Comparison of ENCODE assay signal across 2 cellular contexts in the genomic region with DNA sequence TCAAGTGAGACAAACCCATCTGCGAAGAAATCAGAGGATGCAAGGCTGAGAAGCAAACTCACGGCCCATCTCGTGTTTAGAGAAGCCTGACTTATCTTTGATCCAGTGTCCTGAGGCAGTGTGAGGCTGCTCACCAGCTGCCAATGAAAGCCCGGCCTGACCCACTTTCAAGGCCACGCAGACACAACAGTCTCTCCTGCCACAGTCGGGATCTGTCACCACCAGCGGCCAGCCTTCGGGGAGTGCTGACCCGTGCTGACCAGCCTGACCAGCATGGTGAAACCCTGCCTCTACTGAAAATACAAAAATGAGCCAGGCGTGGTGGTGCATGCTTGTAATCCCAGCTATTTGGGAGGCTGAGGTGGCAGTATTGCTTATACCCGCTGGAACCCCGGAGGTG.
A peak's percentile ranks its signal among the peaks of the same experiment; 100 is the strongest.
TF ChIP-seq lines count a peak whose summit lies in the region.

No MANE protein-coding gene starts in this region.

TF ChIP-seq in HepG2, 621 proteins besides CTCF, POLR2A, EP300 and RAD21 (continues in another document):
- TF ChIP-seq REPIN1 (CRISPR knock-in tag; IDR thresholded peaks at IDR 0.05; ENCODE audit: borderline replicate concordance, low read depth) = no peak
- TF ChIP-seq GPN1 (CRISPR knock-in tag; IDR thresholded peaks at IDR 0.05; ENCODE audit: borderline replicate concordance) = no peak
- TF ChIP-seq TOPORS (CRISPR knock-in tag; IDR thresholded peaks at IDR 0.05) = 0 out of 2 replicates have a peak, but pooled peaks have one; percentile 37
- no peak for TF ChIP-seq GTF2F1 (IDR thresholded peaks at IDR 0.05; ENCODE audit: low read length)
- 0 out of 2 replicates have a peak, but pooled peaks have one; percentile 8 for TF ChIP-seq ARID5B (CRISPR knock-in tag; IDR thresholded peaks at IDR 0.05)
- 0 out of 2 replicates have a peak, but pooled peaks have one; percentile 25 for TF ChIP-seq PHF21A (CRISPR knock-in tag; IDR thresholded peaks at IDR 0.05)
- 0 out of 2 replicates have a peak, but pooled peaks have one; percentile 11 for TF ChIP-seq SOX5 (CRISPR knock-in tag; IDR thresholded peaks at IDR 0.05; ENCODE audit: borderline replicate concordance)
- TF ChIP-seq ZMYM3 (CRISPR knock-in tag; IDR thresholded peaks at IDR 0.05) = peak; percentile 50; the same call in 1 of the 2 replicates
- 0 out of 2 replicates have a peak, but pooled peaks have one; percentile 31 for TF ChIP-seq MAX (IDR thresholded peaks at IDR 0.05)
- 0 out of 2 replicates have a peak, but pooled peaks have one; percentile 24 for TF ChIP-seq KMT2B (CRISPR knock-in tag; IDR thresholded peaks at IDR 0.05)
- TF ChIP-seq ZNF430 (CRISPR knock-in tag; IDR thresholded peaks at IDR 0.05) = 0 out of 2 replicates have a peak, but pooled peaks have one; percentile 44
- peak; percentile 35; the same call in 1 of the 2 replicates for TF ChIP-seq PRDM10 (CRISPR knock-in tag; IDR thresholded peaks at IDR 0.05; ENCODE audit: low read depth)
- no peak for TF ChIP-seq ZBTB25 (CRISPR knock-in tag; IDR thresholded peaks at IDR 0.05)
- no peak for TF ChIP-seq THRA (CRISPR knock-in tag; IDR thresholded peaks at IDR 0.05; ENCODE audit: borderline replicate concordance)
- no peak for TF ChIP-seq HDAC2 (CRISPR knock-in tag; IDR thresholded peaks at IDR 0.05)

TF ChIP-seq in SK-N-SH, 30 proteins besides CTCF, POLR2A, EP300 and RAD21:
- TF ChIP-seq EZH2phosphoT487 (IDR thresholded peaks at IDR 0.05; ENCODE audit: borderline replicate concordance, low read depth) = no peak
- peak; percentile 82 for TF ChIP-seq MXI1 (IDR thresholded peaks at IDR 0.05; ENCODE audit: low read depth, low read length)
- TF ChIP-seq GATA2 (CRISPR knock-in tag; IDR thresholded peaks at IDR 0.05) = peak; percentile 78; the same call in 1 of the 2 replicates
- peak; percentile 24; the same call in 1 of the 2 replicates for TF ChIP-seq TCF12 (IDR thresholded peaks at IDR 0.05)
